Comparison of ENCODE assay signal across 24 cellular contexts in genomic region chr17:10042589-10043244, GRCh38.
DNase-seq lines count a peak whose midpoint lies in the region; ATAC-seq and TF ChIP-seq lines count a peak whose summit lies in the region.
"Had no signal": no experiment of that assay in that cellular context is flagged by ENCODE, and none has a peak within 500 bp of the region (broad histone marks: within the 10 kb centered on the region; RNA-seq: fewer than 3 reads in every experiment).

No MANE protein-coding gene starts in this region.

- TF ChIP-seq POLR2A in gastroesophageal sphincter (IDR thresholded peaks at IDR 0.05): no peak
- TF ChIP-seq POLR2A in testis (IDR thresholded peaks at IDR 0.05): no peak

- H3K4me3 ChIP-seq in gastroesophageal sphincter (no peak overlapping the region), testis (no peak overlapping the region)
- H3K4me3 ChIP-seq: skin epidermis had no signal

- no peaks in the 10 kb centered on the region for H3K9me3 Mint-ChIP-seq in activated naive CD8-positive, alpha-beta T cell treated with anti-CD3 and anti-CD28 coated beads, Interleukin-2, amount 50 U/mL, for 24 hours
- H3K9me3 Mint-ChIP-seq in activated naive CD8-positive, alpha-beta T cell treated with anti-CD3 and anti-CD28 coated beads for 36 hours: no peaks in the 10 kb centered on the region
- H3K9me3 Mint-ChIP-seq in neural crest cell (peaks cover 5% of the 10 kb centered on the region), chondrocyte (ENCODE audit: low read depth) (no peaks in the 10 kb centered on the region)
- H3K9me3 Mint-ChIP-seq in activated CD4-positive, alpha-beta T cell treated with anti-CD3 and anti-CD28 coated beads, Interleukin-2, amount 10 ng/mL, durations not matched to agents 7 days and 5 days: no peaks in the 10 kb centered on the region
- H3K9me3 Mint-ChIP-seq: activated CD4-positive, alpha-beta memory T cell treated with anti-CD3 and anti-CD28 coated beads for 36 hours; T-helper 2 cell treated with Interferon-gamma antibody and Interleukin-4, amounts not matched to agents 5 μg/mL and 100 μg/mL, for 36 hours had no signal

- H3K27me3 Mint-ChIP-seq in activated naive CD8-positive, alpha-beta T cell treated with anti-CD3 and anti-CD28 coated beads, Interleukin-2, amount 50 U/mL, for 24 hours: no peaks in the 10 kb centered on the region
- H3K27me3 Mint-ChIP-seq in activated naive CD8-positive, alpha-beta T cell treated with anti-CD3 and anti-CD28 coated beads for 36 hours: no peaks in the 10 kb centered on the region
- no peaks in the 10 kb centered on the region for H3K27me3 Mint-ChIP-seq in neural crest cell (ENCODE audit: low read depth)
- peaks cover 2% of the 10 kb centered on the region for H3K27me3 Mint-ChIP-seq in chondrocyte (ENCODE audit: low read depth)
- H3K27me3 Mint-ChIP-seq in activated CD4-positive, alpha-beta T cell treated with anti-CD3 and anti-CD28 coated beads, Interleukin-2, amount 10 ng/mL, durations not matched to agents 7 days and 5 days: no peaks in the 10 kb centered on the region
- H3K27me3 Mint-ChIP-seq: activated CD4-positive, alpha-beta memory T cell treated with anti-CD3 and anti-CD28 coated beads for 36 hours had no signal

- H3K36me3 ChIP-seq in gastroesophageal sphincter (no peaks in the 10 kb centered on the region), testis (ENCODE audit: low read depth, missing control alignments) (no peaks in the 10 kb centered on the region)

- peak overlapping the region; percentile 33 for H3K27ac Mint-ChIP-seq in activated naive CD8-positive, alpha-beta T cell treated with anti-CD3 and anti-CD28 coated beads, Interleukin-2, amount 50 U/mL, for 24 hours
- H3K27ac Mint-ChIP-seq in activated naive CD8-positive, alpha-beta T cell treated with anti-CD3 and anti-CD28 coated beads for 36 hours: no peak overlapping the region
- H3K27ac Mint-ChIP-seq in neural crest cell (ENCODE audit: unreplicated experiment) (peak overlapping the region; percentile 57), chondrocyte (ENCODE audit: unreplicated experiment) (no peak overlapping the region)
- H3K27ac Mint-ChIP-seq in activated CD4-positive, alpha-beta T cell treated with anti-CD3 and anti-CD28 coated beads, Interleukin-2, amount 10 ng/mL, durations not matched to agents 7 days and 5 days: no peak overlapping the region
- H3K27ac Mint-ChIP-seq: activated CD4-positive, alpha-beta memory T cell treated with anti-CD3 and anti-CD28 coated beads for 36 hours; T-helper 2 cell treated with Interferon-gamma antibody and Interleukin-4, amounts not matched to agents 5 μg/mL and 100 μg/mL, for 36 hours had no signal

- H3K27me3 ChIP-seq in gastroesophageal sphincter (no peaks in the 10 kb centered on the region), testis (no peaks in the 10 kb centered on the region)

- WGBS in gastroesophageal sphincter (ENCODE audit: low coverage in 1 of 2), 2 donors: 62 to 70% methylated on average over 7 to 9 of the region's 9 CpGs
- WGBS in testis, 2 donors: 38 to 48% methylated on average over 9 of the region's 9 CpGs

- POLR2A ChIA-PET in activated CD4-positive, alpha-beta T cell treated with anti-CD3 and anti-CD28 coated beads, Interleukin-2, amount 10 ng/mL, durations not matched to agents 7 days and 5 days (lab: Charles Lee): no interaction called here

- CTCF ChIA-PET in activated CD4-positive, alpha-beta T cell treated with anti-CD3 and anti-CD28 coated beads, Interleukin-2, amount 10 ng/mL, durations not matched to agents 7 days and 5 days (lab: Charles Lee): no interaction called here

- peaks cover 0 to 17% (median 0%) of the 10 kb centered on the region in 3 donors for H3K4me1 ChIP-seq in gastroesophageal sphincter
- H3K4me1 ChIP-seq in testis: peaks cover 11% of the 10 kb centered on the region
- H3K4me1 ChIP-seq: parathyroid adenoma had no signal

- ATAC-seq in activated naive CD8-positive, alpha-beta T cell treated with anti-CD3 and anti-CD28 coated beads, Interleukin-2, amount 50 U/mL, for 24 hours: no peak
- ATAC-seq in gastroesophageal sphincter (peak; percentile 76), HG02588 (IDR thresholded peaks at IDR 0.05; ENCODE audit: unreplicated experiment) (no peak)
- ATAC-seq: HCT116, left lobe of liver, SK-N-SH treated with all-trans-retinoic acid at 6 μM for 48 hours had no signal

- H3K4me3 Mint-ChIP-seq in activated naive CD8-positive, alpha-beta T cell treated with anti-CD3 and anti-CD28 coated beads, Interleukin-2, amount 50 U/mL, for 24 hours: no peak overlapping the region
- no peak overlapping the region for H3K4me3 Mint-ChIP-seq in activated naive CD8-positive, alpha-beta T cell treated with anti-CD3 and anti-CD28 coated beads for 36 hours
- peak overlapping the region; percentile 13 for H3K4me3 Mint-ChIP-seq in neural crest cell
- H3K4me3 Mint-ChIP-seq in chondrocyte (ENCODE audit: unreplicated experiment): no peak overlapping the region
- H3K4me3 Mint-ChIP-seq in activated CD4-positive, alpha-beta T cell treated with anti-CD3 and anti-CD28 coated beads, Interleukin-2, amount 10 ng/mL, durations not matched to agents 7 days and 5 days: no peak overlapping the region
- H3K4me3 Mint-ChIP-seq: activated CD4-positive, alpha-beta memory T cell treated with anti-CD3 and anti-CD28 coated beads for 36 hours; T-helper 2 cell treated with Interferon-gamma antibody and Interleukin-4, amounts not matched to agents 5 μg/mL and 100 μg/mL, for 36 hours had no signal

- no peak for TF ChIP-seq EP300 in gastroesophageal sphincter (IDR thresholded peaks at IDR 0.05)

- H3K36me3 Mint-ChIP-seq in activated naive CD8-positive, alpha-beta T cell treated with anti-CD3 and anti-CD28 coated beads, Interleukin-2, amount 50 U/mL, for 24 hours (ENCODE audit: low read depth): no peaks in the 10 kb centered on the region
- H3K36me3 Mint-ChIP-seq in activated naive CD8-positive, alpha-beta T cell treated with anti-CD3 and anti-CD28 coated beads for 36 hours: no peaks in the 10 kb centered on the region
- H3K36me3 Mint-ChIP-seq in neural crest cell (ENCODE audit: low read depth) (peaks cover 4% of the 10 kb centered on the region), chondrocyte (ENCODE audit: low read depth) (no peaks in the 10 kb centered on the region)
- no peaks in the 10 kb centered on the region for H3K36me3 Mint-ChIP-seq in activated CD4-positive, alpha-beta T cell treated with anti-CD3 and anti-CD28 coated beads, Interleukin-2, amount 10 ng/mL, durations not matched to agents 7 days and 5 days (ENCODE audit: low read depth)
- H3K36me3 Mint-ChIP-seq: activated CD4-positive, alpha-beta memory T cell treated with anti-CD3 and anti-CD28 coated beads for 36 hours had no signal

- H3K27ac ChIP-seq in gastroesophageal sphincter (peak overlapping the region in 3 of 4 donors; percentile 59 to 72 (median 62)), testis (peak overlapping the region; percentile 58 to 64)
- H3K27ac ChIP-seq: 22Rv1, parathyroid adenoma had no signal

- H3K9me3 ChIP-seq in gastroesophageal sphincter (no peaks in the 10 kb centered on the region), testis (no peaks in the 10 kb centered on the region)

- intact Hi-C loops in testis (cut with DNase I; ENCODE audit: low total_unique reads): no loop called here

- no peak for DNase-seq in activated naive CD8-positive, alpha-beta T cell treated with anti-CD3 and anti-CD28 coated beads, Interleukin-2, amount 50 U/mL, for 24 hours
- DNase-seq in activated naive CD8-positive, alpha-beta T cell treated with anti-CD3 and anti-CD28 coated beads for 36 hours: no peak
- DNase-seq in neural crest cell (ENCODE audit: low read depth, low spot score): no peak
- DNase-seq in testis: peak; percentile 89
- no peak for DNase-seq in chondrocyte (ENCODE audit: low spot score)
- no peak for DNase-seq in activated CD4-positive, alpha-beta T cell treated with anti-CD3 and anti-CD28 coated beads, Interleukin-2, amount 10 ng/mL, durations not matched to agents 7 days and 5 days
- DNase-seq: activated CD4-positive, alpha-beta memory T cell treated with anti-CD3 and anti-CD28 coated beads for 36 hours; activated naive CD4-positive, alpha-beta T cell; AML-193; central memory CD4-positive, alpha-beta T cell; COR-L47; NCI-H1105; NCI-H2107; NCI-H524; stimulated activated CD4-positive, alpha-beta T cell treated with anti-CD3 and anti-CD28 coated beads, Interleukin-2, amount 100 ng/mL, for 48 hours had no signal

- peaks cover 45% of the 10 kb centered on the region for H3K4me1 Mint-ChIP-seq in activated naive CD8-positive, alpha-beta T cell treated with anti-CD3 and anti-CD28 coated beads, Interleukin-2, amount 50 U/mL, for 24 hours
- peaks cover 16% of the 10 kb centered on the region for H3K4me1 Mint-ChIP-seq in activated naive CD8-positive, alpha-beta T cell treated with anti-CD3 and anti-CD28 coated beads for 36 hours
- H3K4me1 Mint-ChIP-seq in neural crest cell (peaks cover 53% of the 10 kb centered on the region), chondrocyte (ENCODE audit: low read depth) (no peaks in the 10 kb centered on the region)
- no peaks in the 10 kb centered on the region for H3K4me1 Mint-ChIP-seq in activated CD4-positive, alpha-beta T cell treated with anti-CD3 and anti-CD28 coated beads, Interleukin-2, amount 10 ng/mL, durations not matched to agents 7 days and 5 days

- TF ChIP-seq CTCF in gastroesophageal sphincter (IDR thresholded peaks at IDR 0.05): no peak
- TF ChIP-seq CTCF in neural crest cell (conservative IDR thresholded peaks at IDR 0.05): no peak
- no peak for TF ChIP-seq CTCF in testis (IDR thresholded peaks at IDR 0.05)
- no peak for TF ChIP-seq CTCF in chondrocyte (IDR thresholded peaks at IDR 0.05)

Comparison
In these comparisons a context has a peak if more than half of its experiments do, and no peak if none do; other contexts are left out.
1. H3K27ac Mint-ChIP-seq: peak in activated naive CD8-positive, alpha-beta T cell treated with anti-CD3 and anti-CD28 coated beads, Interleukin-2, amount 50 U/mL, for 24 hours (single experiment) and neural crest cell (single experiment); none in activated naive CD8-positive, alpha-beta T cell treated with anti-CD3 and anti-CD28 coated beads for 36 hours (single experiment), chondrocyte (single experiment) and activated CD4-positive, alpha-beta T cell treated with anti-CD3 and anti-CD28 coated beads, Interleukin-2, amount 10 ng/mL, durations not matched to agents 7 days and 5 days (single experiment).